Comparison of ENCODE assay signal across 1 cellular context in genomic region chr1:12529640-12530174, GRCh38.
A peak's percentile ranks its signal among the peaks of the same experiment; 100 is the strongest.
TF ChIP-seq lines count a peak whose summit lies in the region.

No MANE protein-coding gene starts in this region.

TF ChIP-seq in HepG2, 621 proteins besides CTCF, POLR2A, EP300 and RAD21 (continued from another document):
- TF ChIP-seq ZBTB43 (CRISPR knock-in tag; conservative IDR thresholded peaks at IDR 0.05) (no peak), ZNF850 (CRISPR knock-in tag; conservative IDR thresholded peaks at IDR 0.05) (0 out of 2 replicates have a peak, but pooled peaks have one; percentile 7)
